ENCODE assay signal across 6 cellular contexts in genomic region chr2:35337922-35338321, GRCh38.
"Had no signal": no experiment of that assay in that cellular context is flagged by ENCODE, and none has a peak within 500 bp of the region (broad histone marks: within the 10 kb centered on the region; RNA-seq: fewer than 3 reads in every experiment).

No MANE protein-coding gene starts in this region.

- DNase-seq: H9, HCEC 1CT, KBM-7 had no signal

- H3K4me3 ChIP-seq: GM23338 had no signal

- ATAC-seq: GM23338 had no signal

- FAIRE-seq: H1, H54 had no signal

- H3K4me2 ChIP-seq: GM23338 had no signal
